ENCODE assay signal across 8 cellular contexts in genomic region chr1:192474080-192474683, GRCh38.
DNase-seq lines count a peak whose midpoint lies in the region; ATAC-seq and FAIRE-seq lines count a peak whose summit lies in the region.

No MANE protein-coding gene starts in this region.

- no peaks in the 10 kb centered on the region for H3K4me1 ChIP-seq in small intestine (ENCODE audit: control insufficient read depth in 2 of 2, insufficient read depth in 1 of 2, low read depth in 1 of 2, low read length in 1 of 2)

- no peak overlapping the region for H3K27ac ChIP-seq in small intestine (ENCODE audit: low read depth in 1 of 2, low read length in 1 of 2)

- no peaks in the 10 kb centered on the region for H3K9me3 ChIP-seq in small intestine (ENCODE audit: control insufficient read depth, low read depth)

- peak; percentile 44 for FAIRE-seq in small intestine (lab: Jason Lieb, UNC)

- no peaks in the 10 kb centered on the region for H3K36me3 ChIP-seq in small intestine (ENCODE audit: control insufficient read depth in 2 of 2, insufficient read depth in 2 of 2, low read length in 2 of 2)

- H3K4me3 ChIP-seq in small intestine (ENCODE audit: low read depth in 1 of 2, low read length in 2 of 2) = no peak overlapping the region

- no peaks in the 10 kb centered on the region for H3K27me3 ChIP-seq in small intestine (ENCODE audit: control insufficient read depth in 2 of 2, insufficient read depth in 2 of 2, low read length in 2 of 2)

- 39 to 40% (median 39%) methylated on average over 5 of the region's 5 CpGs for WGBS in small intestine, 3 donors

- ATAC-seq in HG02623 (IDR thresholded peaks at IDR 0.05; ENCODE audit: unreplicated experiment) = no peak

- DNase-seq in ELF-1 (ENCODE audit: low read depth, low spot score) (peak; percentile 19), M059J (ENCODE audit: low read depth) (peak; percentile 41), SKM-1 (lab: John Stamatoyannopoulos, UW; ENCODE audit: unreplicated experiment) (peak; percentile 80), foreskin melanocyte (peak; percentile 34), small intestine (peak; percentile 33), activated T-cell treated with anti-CD3 and anti-CD28 coated beads for 4 hours (no peak), cerebellar nuclear complex (lab: John Stamatoyannopoulos, UW) (no peak)

Comparison
In these comparisons a context has a peak if more than half of its experiments do, and no peak if none do; other contexts are left out.
1. DNase-seq: peak in ELF-1 (single experiment), M059J (single experiment), SKM-1 (single experiment), foreskin melanocyte (single experiment) and small intestine (single experiment); none in activated T-cell treated with anti-CD3 and anti-CD28 coated beads for 4 hours (single experiment) and cerebellar nuclear complex (0 of 2).